ENCODE assay signal across 8 cellular contexts in genomic region chr12:49131973-49132461, GRCh38. TPM values are rescaled to one million over a fixed set of nuclear protein-coding genes. Genes with fewer than 3 reads are reported as not detected.
DNase-seq lines count a peak whose midpoint lies in the region; ATAC-seq, FAIRE-seq and TF ChIP-seq lines count a peak whose summit lies in the region.

No MANE protein-coding gene starts in this region.

- peaks cover 8% of the 10 kb centered on the region for H4K20me1 ChIP-seq in keratinocyte (ENCODE audit: control insufficient read depth, extremely low read depth, insufficient read depth, low read length)

- H3K4me3 ChIP-seq in keratinocyte (ENCODE audit: control insufficient read depth in 2 of 3, extremely low read depth in 1 of 3, insufficient read depth in 2 of 3, low read depth in 1 of 3, low read length in 3 of 3) = peak overlapping the region; percentile 35 to 99 (median 84)
- H3K4me3 ChIP-seq in subcutaneous abdominal adipose tissue (ENCODE audit: low read depth in 1 of 5, low read length in 5 of 5) = peak overlapping the region; percentile 65 to 99 (median 78)

- H3K79me2 ChIP-seq in keratinocyte (ENCODE audit: control insufficient read depth, insufficient read depth, low read length) = peaks cover 22% of the 10 kb centered on the region

- peaks cover 2% of the 10 kb centered on the region for H3K27me3 Mint-ChIP-seq in activated T-cell treated with anti-CD3 and anti-CD28 coated beads, Interleukin-2, amount 50 U/mL, for 24 hours

- H3K9me1 ChIP-seq in keratinocyte (ENCODE audit: control insufficient read depth, extremely low read depth, insufficient read depth, low read length) = no peaks in the 10 kb centered on the region

- H3K4me1 Mint-ChIP-seq in activated T-cell treated with anti-CD3 and anti-CD28 coated beads, Interleukin-2, amount 50 U/mL, for 24 hours (ENCODE audit: low read depth) = peaks cover 48% of the 10 kb centered on the region

- peak overlapping the region; percentile 87 for H3K4me2 ChIP-seq in keratinocyte (ENCODE audit: control insufficient read depth, extremely low read depth, insufficient read depth, low read depth, low read length)

- peak overlapping the region; percentile 98 for H3K4me3 Mint-ChIP-seq in activated T-cell treated with anti-CD3 and anti-CD28 coated beads, Interleukin-2, amount 50 U/mL, for 24 hours

- peaks cover 50% of the 10 kb centered on the region for H3K36me3 Mint-ChIP-seq in activated T-cell treated with anti-CD3 and anti-CD28 coated beads, Interleukin-2, amount 50 U/mL, for 24 hours (ENCODE audit: low read depth)

- no peak for ATAC-seq in HG03135 (IDR thresholded peaks at IDR 0.05; ENCODE audit: unreplicated experiment)

- H3K27ac ChIP-seq in keratinocyte (ENCODE audit: control insufficient read depth, insufficient read depth, low read length) = peak overlapping the region; percentile 80
- peak overlapping the region; percentile 96 for H3K27ac ChIP-seq in subcutaneous abdominal adipose tissue (ENCODE audit: low read depth, low read length)

- FAIRE-seq in keratinocyte (lab: Jason Lieb, UNC) = no peak

- H3K27me3 ChIP-seq in keratinocyte (ENCODE audit: control insufficient read depth, extremely low read depth, insufficient read depth, low read length) = no peaks in the 10 kb centered on the region
- no peaks in the 10 kb centered on the region for H3K27me3 ChIP-seq in subcutaneous abdominal adipose tissue (ENCODE audit: control insufficient read depth in 5 of 5, insufficient read depth in 4 of 5, low read length in 5 of 5)

- dilution Hi-C loops in keratinocyte (cut with MboI; ENCODE audit: extremely low pct_ligation_motif_present, low sequenced_read_pairs) = no loop called here

- H3K4me1 ChIP-seq in keratinocyte (ENCODE audit: control insufficient read depth, extremely low read depth, insufficient read depth, low read length) (peaks cover 22% of the 10 kb centered on the region), subcutaneous abdominal adipose tissue (ENCODE audit: control insufficient read depth in 5 of 5, insufficient read depth in 5 of 5, low read length in 5 of 5) (peaks cover 7 to 31% (median 23%) of the 10 kb centered on the region in 5 donors)

- peak overlapping the region; percentile 91 for H2AFZ ChIP-seq in keratinocyte (ENCODE audit: control insufficient read depth, low read length)

- H3K9ac ChIP-seq in keratinocyte (ENCODE audit: control insufficient read depth, extremely low read depth, insufficient read depth, low read length) = peak overlapping the region; percentile 100
- H3K9ac ChIP-seq in subcutaneous abdominal adipose tissue (ENCODE audit: low read length in 5 of 5) = peak overlapping the region; percentile 1 to 82 (median 59)

- no peaks in the 10 kb centered on the region for H3K9me3 Mint-ChIP-seq in activated T-cell treated with anti-CD3 and anti-CD28 coated beads, Interleukin-2, amount 50 U/mL, for 24 hours

- TF ChIP-seq CTCF in keratinocyte (optimal IDR thresholded peaks at IDR 0.05 in 1 of 3, IDR thresholded peaks at IDR 0.05 in 1 of 3, conservative IDR thresholded peaks at IDR 0.05 in 1 of 3; ENCODE audit: extremely low read depth in 1 of 3, insufficient read depth in 2 of 3, low read length in 3 of 3) = no peak

- H3K9me3 ChIP-seq in keratinocyte (ENCODE audit: control insufficient read depth, low read depth, low read length) = no peaks in the 10 kb centered on the region
- H3K9me3 ChIP-seq in subcutaneous abdominal adipose tissue (ENCODE audit: control insufficient read depth in 5 of 5, low read length in 5 of 5) = no peaks in the 10 kb centered on the region

- no peak for DNase-seq in activated T-cell treated with anti-CD3 and anti-CD28 coated beads, Interleukin-2, amount 50 U/mL, for 24 hours
- DNase-seq in activated T-cell treated with anti-CD3 and anti-CD28 coated beads for 4 hours (no peak), NCI-H2196 treated with DMSO at 0.1 percent for 48 hours (lab: John Stamatoyannopoulos, UW; ENCODE audit: unreplicated experiment) (peak; percentile 20), astrocyte of the hippocampus (ENCODE audit: low read depth, low spot score) (peak; percentile 49), keratinocyte (ENCODE audit: low read depth, low spot score) (no peak), LoVo (ENCODE audit: low spot score) (no peak)

- H3K36me3 ChIP-seq in keratinocyte (ENCODE audit: control insufficient read depth in 2 of 2, extremely low read depth in 1 of 2, insufficient read depth in 2 of 2, low read length in 2 of 2) (peaks cover 8 to 21% of the 10 kb centered on the region in 2 experiments), subcutaneous abdominal adipose tissue (ENCODE audit: control insufficient read depth in 5 of 5, insufficient read depth in 5 of 5, low read length in 5 of 5) (peaks cover 9 to 27% (median 23%) of the 10 kb centered on the region in 5 donors)

- H3K27ac Mint-ChIP-seq in activated T-cell treated with anti-CD3 and anti-CD28 coated beads, Interleukin-2, amount 50 U/mL, for 24 hours = peak overlapping the region; percentile 93

RNA-seq across cellular contexts. Expression of gene TUBA1B, which starts 0.8 kb away (rescaled TPM):
- 1,122 to 2,676 TPM (median 2,055 TPM) in 3 replicates for polyA plus RNA-seq in keratinocyte
- 41.5 TPM for polyA plus RNA-seq in keratinocyte (2011; ENCODE audit: low read depth)
- 1,432 and 1,444 TPM in 2 replicates for polyA plus RNA-seq in keratinocyte (2011; cell fraction: cytosol; rRNA removed)
- polyA plus RNA-seq in keratinocyte (2011; cell fraction: nucleus; rRNA removed) = 847 and 904 TPM in 2 replicates
- 266 and 1,477 TPM in 2 replicates for polyA plus RNA-seq in keratinocyte (2012; ENCODE audit: low replicate concordance)
- polyA minus RNA-seq in keratinocyte = 1,956 to 3,195 TPM (median 2,566 TPM) in 3 replicates
- 1,040 TPM for polyA minus RNA-seq in keratinocyte (2011; cell fraction: cytosol; rRNA and poly(A)+ RNA removed)
- 326 and 464 TPM in 2 replicates for polyA minus RNA-seq in keratinocyte (2011; cell fraction: nucleus; rRNA and poly(A)+ RNA removed)

RNA-seq across cellular contexts. Expression of gene LMBR1L, which starts 21.4 kb away (rescaled TPM):
- polyA plus RNA-seq in keratinocyte = 22.9 to 30.1 TPM (median 28.0 TPM) in 3 replicates
- polyA plus RNA-seq in keratinocyte (2011; ENCODE audit: low read depth) = 9.5 TPM
- 12.1 and 14.6 TPM in 2 replicates for polyA plus RNA-seq in keratinocyte (2011; cell fraction: cytosol; rRNA removed)
- 85.8 and 90.5 TPM in 2 replicates for polyA plus RNA-seq in keratinocyte (2011; cell fraction: nucleus; rRNA removed)
- 18.5 and 27.8 TPM in 2 replicates for polyA plus RNA-seq in keratinocyte (2012; ENCODE audit: low replicate concordance)
- 46.4 to 72.0 TPM (median 51.2 TPM) in 3 replicates for polyA minus RNA-seq in keratinocyte
- 23.4 TPM for polyA minus RNA-seq in keratinocyte (2011; cell fraction: cytosol; rRNA and poly(A)+ RNA removed)
- 26.6 and 43.3 TPM in 2 replicates for polyA minus RNA-seq in keratinocyte (2011; cell fraction: nucleus; rRNA and poly(A)+ RNA removed)

RNA-seq across cellular contexts. Expression of gene DHH, which starts 37.4 kb away (rescaled TPM):
- polyA plus RNA-seq in keratinocyte = not detected in 3 replicates
- polyA plus RNA-seq in keratinocyte (2011; ENCODE audit: low read depth) = not detected
- not detected in 2 replicates for polyA plus RNA-seq in keratinocyte (2011; cell fraction: cytosol; rRNA removed)
- 0.03 TPM in 1 of 2 replicates, not detected in the other for polyA plus RNA-seq in keratinocyte (2011; cell fraction: nucleus; rRNA removed)
- polyA plus RNA-seq in keratinocyte (2012; ENCODE audit: low replicate concordance) = 0.06 TPM in 1 of 2 replicates, not detected in the other
- polyA minus RNA-seq in keratinocyte = not detected in 3 replicates
- not detected for polyA minus RNA-seq in keratinocyte (2011; cell fraction: cytosol; rRNA and poly(A)+ RNA removed)
- polyA minus RNA-seq in keratinocyte (2011; cell fraction: nucleus; rRNA and poly(A)+ RNA removed) = not detected in 2 replicates

RNA-seq across cellular contexts. Expression of gene TUBA1A, which starts 56.9 kb away (rescaled TPM):
- 288 to 427 TPM (median 375 TPM) in 3 replicates for polyA plus RNA-seq in keratinocyte
- 4.9 TPM for polyA plus RNA-seq in keratinocyte (2011; ENCODE audit: low read depth)
- polyA plus RNA-seq in keratinocyte (2011; cell fraction: cytosol; rRNA removed) = 403 and 455 TPM in 2 replicates
- polyA plus RNA-seq in keratinocyte (2011; cell fraction: nucleus; rRNA removed) = 408 and 416 TPM in 2 replicates
- polyA plus RNA-seq in keratinocyte (2012; ENCODE audit: low replicate concordance) = 22.9 and 241 TPM in 2 replicates
- polyA minus RNA-seq in keratinocyte = 366 to 623 TPM (median 568 TPM) in 3 replicates
- 265 TPM for polyA minus RNA-seq in keratinocyte (2011; cell fraction: cytosol; rRNA and poly(A)+ RNA removed)
- polyA minus RNA-seq in keratinocyte (2011; cell fraction: nucleus; rRNA and poly(A)+ RNA removed) = 161 TPM in 2 replicates

Comparison
In these comparisons a context has a peak if more than half of its experiments do, and no peak if none do; other contexts are left out.
1. DNase-seq: peak in NCI-H2196 treated with DMSO at 0.1 percent for 48 hours (single experiment) and astrocyte of the hippocampus (single experiment); none in activated T-cell treated with anti-CD3 and anti-CD28 coated beads, Interleukin-2, amount 50 U/mL, for 24 hours (single experiment), activated T-cell treated with anti-CD3 and anti-CD28 coated beads for 4 hours (single experiment), keratinocyte (single experiment) and LoVo (single experiment).